In the genomic region with DNA sequence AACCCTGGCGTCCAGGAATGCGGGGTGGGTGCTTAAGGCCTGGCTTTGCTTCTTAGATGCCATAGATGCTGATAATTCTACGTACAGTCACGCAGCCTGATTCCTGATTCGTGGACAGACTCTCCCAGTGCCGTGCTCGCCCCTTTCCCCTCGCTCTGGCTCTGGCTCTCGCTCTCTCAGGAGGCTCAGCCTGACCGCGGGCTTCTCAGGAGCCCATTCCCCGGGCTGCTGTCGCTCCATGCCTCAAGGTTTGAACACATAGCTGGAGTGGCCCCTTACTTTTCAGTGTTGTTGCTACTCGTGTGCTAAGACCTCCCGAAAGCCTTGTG, we compare ENCODE assay signal across 1 cellular context.
TF ChIP-seq lines count a peak whose summit lies in the region.

No MANE protein-coding gene starts in this region.

TF ChIP-seq in endothelial cell of umbilical vein, 7 proteins besides CTCF, POLR2A, EP300 and RAD21:
- TF ChIP-seq FOS (IDR thresholded peaks at IDR 0.05; ENCODE audit: borderline replicate concordance, insufficient read depth, low read length): no peak
- no peak for TF ChIP-seq GATA2 (IDR thresholded peaks at IDR 0.05; ENCODE audit: insufficient read depth, insufficient read length, low read depth, low read length)
- TF ChIP-seq MAX (IDR thresholded peaks at IDR 0.05; ENCODE audit: insufficient read depth, insufficient read length): no peak
- TF ChIP-seq EZH2 (IDR thresholded peaks at IDR 0.05; ENCODE audit: borderline replicate concordance, low read depth, low read length, severe bottlenecking): no peak
- no peak for TF ChIP-seq MYC (IDR thresholded peaks at IDR 0.05; ENCODE audit: low read depth, low read length)
- TF ChIP-seq JUN (IDR thresholded peaks at IDR 0.05; ENCODE audit: borderline replicate concordance, insufficient read depth, insufficient read length, low read depth): no peak
- no peak for TF ChIP-seq POLR2AphosphoS5 (IDR thresholded peaks at IDR 0.05; ENCODE audit: insufficient read depth, low read depth, low read length)
